Comparison of ENCODE assay signal across 8 cellular contexts in the genomic region with DNA sequence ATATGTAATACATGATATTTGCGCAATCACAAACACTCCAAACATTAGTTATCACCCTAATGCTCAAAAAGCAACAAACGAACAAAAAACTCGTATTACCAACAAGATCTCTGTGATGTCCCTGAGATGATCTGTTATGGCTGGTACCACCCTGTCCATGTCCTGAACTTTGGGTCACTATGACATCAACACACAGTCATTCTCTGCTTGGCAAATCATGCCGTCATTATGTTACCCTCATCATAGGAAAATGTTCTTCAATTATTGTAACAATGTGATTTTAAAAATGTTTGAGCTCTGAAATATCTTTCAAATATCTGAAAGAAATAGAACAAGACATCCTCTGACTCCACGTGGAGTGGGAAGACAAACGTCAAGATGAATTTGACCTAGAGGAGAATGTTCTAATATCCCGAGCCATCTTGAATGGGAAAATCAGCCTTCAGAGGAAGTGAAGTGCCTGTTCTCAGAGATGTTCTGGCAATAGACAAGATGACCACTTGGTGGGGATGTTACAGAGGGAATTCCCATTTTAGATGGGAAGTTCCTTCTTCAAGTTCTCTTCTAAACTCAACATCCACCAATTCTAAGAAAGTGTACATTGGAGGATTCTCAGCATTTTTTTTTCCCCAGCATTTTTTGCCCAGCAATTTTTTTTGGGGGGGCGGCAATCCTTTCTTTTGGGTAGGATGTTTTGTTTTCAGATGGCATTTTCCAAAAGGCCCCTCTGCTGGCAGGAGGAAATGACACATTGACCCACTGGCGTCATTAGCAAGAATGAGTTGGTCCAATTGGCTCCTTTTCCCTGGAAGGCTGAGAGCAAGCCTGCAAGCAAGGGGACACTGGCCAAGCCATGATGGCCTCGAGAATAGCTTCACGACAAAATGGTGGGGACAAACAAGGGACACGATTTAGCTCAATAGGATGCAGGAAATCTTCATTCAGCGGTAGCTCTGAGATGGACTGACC. TPM values are rescaled to one million over a fixed set of nuclear protein-coding genes. Genes with fewer than 3 reads are reported as not detected.
DNase-seq lines count a peak whose midpoint lies in the region; ATAC-seq and TF ChIP-seq lines count a peak whose summit lies in the region.

No MANE protein-coding gene starts in this region.

- H2AFZ ChIP-seq in MM.1S (ENCODE audit: low read length) = no peak overlapping the region

- H3K4me1 ChIP-seq in MM.1S (ENCODE audit: low read length) (no peaks in the 10 kb centered on the region), gastroesophageal sphincter (no peaks in the 10 kb centered on the region)

- H3K27me3 ChIP-seq in MM.1S (replicated peaks; ENCODE audit: insufficient read depth, low read length) = no peaks in the 10 kb centered on the region
- peaks cover 11% of the 10 kb centered on the region for H3K27me3 ChIP-seq in gastroesophageal sphincter

- no peaks in the 10 kb centered on the region for H3F3A ChIP-seq in MM.1S (ENCODE audit: insufficient read depth, low read length)

- no peak overlapping the region for H3K4me2 ChIP-seq in MM.1S (ENCODE audit: low read depth, low read length)

- H3K9me2 ChIP-seq in MM.1S (replicated peaks; ENCODE audit: insufficient read depth, low read length) = no peaks in the 10 kb centered on the region

- no peak for ATAC-seq in gastroesophageal sphincter

- TF ChIP-seq POLR2A in gastroesophageal sphincter (IDR thresholded peaks at IDR 0.05) = no peak

- H4K20me1 ChIP-seq in MM.1S (ENCODE audit: insufficient read depth, low read length) = no peaks in the 10 kb centered on the region

- H3K9ac ChIP-seq in MM.1S (ENCODE audit: low read length) = no peak overlapping the region

- H3K36me3 ChIP-seq in MM.1S (replicated peaks; ENCODE audit: insufficient read depth, low read length) (no peaks in the 10 kb centered on the region), gastroesophageal sphincter (no peaks in the 10 kb centered on the region)

- H3K9me3 ChIP-seq in MM.1S (replicated peaks; ENCODE audit: insufficient read depth, low read length) (no peaks in the 10 kb centered on the region), gastroesophageal sphincter (no peaks in the 10 kb centered on the region)

- H3K27ac ChIP-seq in MM.1S (ENCODE audit: low read length) (no peak overlapping the region), gastroesophageal sphincter (no peak overlapping the region)

- in situ Hi-C loops in astrocyte of the cerebellum (cut with HindIII; ENCODE audit: low sequenced_read_pairs) = loop anchor here (25.0 kb wide), 1 partner anchor 606 kb away; a partner anchor contains a TSS

- DNase-seq in GM03348 (ENCODE audit: low spot score) = peak; percentile 86
- no peak for DNase-seq in MM.1S
- peak; percentile 81 for DNase-seq in astrocyte of the cerebellum (ENCODE audit: low read depth)
- DNase-seq in lung microvascular endothelial cell (ENCODE audit: low read depth in 2 of 2) = peak; percentile 58 to 86
- DNase-seq in NCI-H128 (lab: John Stamatoyannopoulos, UW; ENCODE audit: unreplicated experiment) = no peak
- no peak for DNase-seq in amniotic stem cell (lab: John Stamatoyannopoulos, UW)
- no peak for DNase-seq in stimulated activated CD4-positive, alpha-beta T cell treated with anti-CD3 and anti-CD28 coated beads, Interleukin-2, amount 100 ng/mL, for 48 hours

- no peaks in the 10 kb centered on the region for H3K79me2 ChIP-seq in MM.1S (ENCODE audit: low read length)

- H3K4me3 ChIP-seq in MM.1S (ENCODE audit: low read length) (no peak overlapping the region), astrocyte of the cerebellum (ENCODE audit: low read depth, low read length) (no peak overlapping the region), gastroesophageal sphincter (no peak overlapping the region)

- no peak for TF ChIP-seq EP300 in gastroesophageal sphincter (IDR thresholded peaks at IDR 0.05)

- TF ChIP-seq CTCF in MM.1S (IDR thresholded peaks at IDR 0.05; ENCODE audit: low read length) = peak; percentile 33
- peak; percentile 80 for TF ChIP-seq CTCF in astrocyte of the cerebellum (IDR thresholded peaks at IDR 0.05; ENCODE audit: low read depth, low read length, missing control alignments)
- peak in 2 of 4 experiments; percentile 37 to 45 for TF ChIP-seq CTCF in gastroesophageal sphincter (IDR thresholded peaks at IDR 0.05)

- 47 to 57% methylated on average over 8 to 12 of the region's 13 CpGs for WGBS in gastroesophageal sphincter (ENCODE audit: low coverage in 1 of 2), 2 donors

RNA-seq across cellular contexts. Expression of a gene that starts 3.7 kb away (rescaled TPM):
- total RNA-seq in lung microvascular endothelial cell (155 and 398 TPM in 2 replicates), gastroesophageal sphincter (under 1 TPM in 1 of 4 donors, not detected in 3; 0.40 TPM)

RNA-seq across cellular contexts. Expression of a gene that starts 20.1 kb away (rescaled TPM):
- total RNA-seq in lung microvascular endothelial cell (3.7 and 4.2 TPM in 2 replicates), gastroesophageal sphincter (1 to 10 TPM in 3 of 4 donors, under 1 TPM in 1; 0.62 to 2.1 (median 1.7) TPM)

Comparison
In these comparisons a context has a peak if more than half of its experiments do, and no peak if none do; other contexts are left out.
1. DNase-seq: peak in GM03348 (single experiment), astrocyte of the cerebellum (single experiment) and lung microvascular endothelial cell (2 of 2); none in MM.1S (single experiment), NCI-H128 (single experiment), amniotic stem cell (single experiment) and stimulated activated CD4-positive, alpha-beta T cell treated with anti-CD3 and anti-CD28 coated beads, Interleukin-2, amount 100 ng/mL, for 48 hours (0 of 2).
2. RNA of a gene that starts 3.7 kb away (total RNA-seq): 155 to 398 TPM in lung microvascular endothelial cell; 0.40 TPM in gastroesophageal sphincter; every median in the first group is over 100 times any median in the second.